ENCODE assay signal across 18 cellular contexts in genomic region chrX:94854251-94854650, GRCh38.
DNase-seq lines count a peak whose midpoint lies in the region; FAIRE-seq and TF ChIP-seq lines count a peak whose summit lies in the region.
"Had no signal": no experiment of that assay in that cellular context is flagged by ENCODE, and none has a peak within 500 bp of the region (broad histone marks: within the 10 kb centered on the region; RNA-seq: fewer than 3 reads in every experiment).

No MANE protein-coding gene starts in this region.

- H3K27me3 ChIP-seq in H1 (replicated peaks in 1 of 4; ENCODE audit: control insufficient read depth in 3 of 4, extremely low read depth in 1 of 4, insufficient read depth in 3 of 4, low read length in 3 of 4), result no peaks in the 10 kb centered on the region
- H3K27me3 ChIP-seq in mesendoderm (ENCODE audit: insufficient read depth, low read length, poor library complexity), result no peaks in the 10 kb centered on the region

- H2BK12ac ChIP-seq in H1 (ENCODE audit: low read depth, low read length), result no peak overlapping the region

- H3K23ac ChIP-seq in H1 (ENCODE audit: insufficient read length) (no peak overlapping the region), mesendoderm (ENCODE audit: low read length) (no peak overlapping the region)

- POLR2A ChIA-PET in H1 (lab: Charles Lee; ENCODE audit: partially characterized antibody), result no interaction called here

- no peaks in the 10 kb centered on the region for H4K20me1 ChIP-seq in H1 (replicated peaks in 1 of 2; ENCODE audit: control insufficient read depth in 1 of 2, insufficient read depth in 2 of 2, low read length in 2 of 2)

- FAIRE-seq in H1 (lab: Jason Lieb, UNC), result peak; percentile 7
- FAIRE-seq: D721Med, GM12878, GM18507 had no signal

- H3K4me1 ChIP-seq in H1 (replicated peaks in 1 of 4; ENCODE audit: control insufficient read depth in 3 of 4, insufficient read depth in 4 of 4, low read length in 3 of 4), result no peaks in the 10 kb centered on the region
- no peaks in the 10 kb centered on the region for H3K4me1 ChIP-seq in mesendoderm (ENCODE audit: control insufficient read depth, low read depth, low read length)

- H3K56ac ChIP-seq in H1 (replicated peaks; ENCODE audit: insufficient read length, low read depth, low read length) (no peak overlapping the region), mesendoderm (ENCODE audit: low read length) (no peak overlapping the region)

- H3K23me2 ChIP-seq in H1 (ENCODE audit: low read depth, low read length), result no peaks in the 10 kb centered on the region

- TF ChIP-seq POLR2A in H1 (IDR thresholded peaks at IDR 0.05; ENCODE audit: control extremely low read depth in 1 of 2, low read depth in 2 of 2, low read length in 2 of 2), result no peak

- H3K4me3 ChIP-seq in H1 (ENCODE audit: extremely low read depth in 1 of 4, insufficient read depth in 2 of 4, low read depth in 3 of 4, low read length in 4 of 4) (no peak overlapping the region), mesendoderm (ENCODE audit: low read length) (no peak overlapping the region)
- H3K4me3 ChIP-seq: GM12878, GM23248 had no signal

- no peaks in the 10 kb centered on the region for H3K4me1 Mint-ChIP-seq in activated naive CD4-positive, alpha-beta T cell treated with anti-CD3 and anti-CD28 coated beads for 36 hours (ENCODE audit: low read depth)
- H3K4me1 Mint-ChIP-seq: CD14-positive monocyte had no signal

- no peak for TF ChIP-seq EP300 in H1 (IDR thresholded peaks at IDR 0.05; ENCODE audit: borderline replicate concordance in 1 of 2, low read depth in 2 of 2, low read length in 2 of 2)

- DNase-seq in NCI-H345 treated with DMSO at 0.1 percent for 48 hours (lab: John Stamatoyannopoulos, UW; ENCODE audit: unreplicated experiment) (peak; percentile 71), NCI-H345 (lab: John Stamatoyannopoulos, UW) (no peak), H1 (ENCODE audit: low read depth in 1 of 2, low spot score in 2 of 2) (no peak), mesendoderm (peak; percentile 54), midbrain (lab: John Stamatoyannopoulos, UW) (no peak), cortex of kidney (lab: John Stamatoyannopoulos, UW) (no peak)
- DNase-seq in activated naive CD4-positive, alpha-beta T cell treated with anti-CD3 and anti-CD28 coated beads for 36 hours, result no peak
- DNase-seq: CD8-positive, alpha-beta T cell; COR-L47; DND-41; GM23248; H7; IMR-90 had no signal

- no peak for TF ChIP-seq RAD21 in H1 (IDR thresholded peaks at IDR 0.05 in 1 of 2, conservative IDR thresholded peaks at IDR 0.05 in 1 of 2; ENCODE audit: low read depth in 2 of 2, low read length in 2 of 2)

- H2BK20ac ChIP-seq in H1 (ENCODE audit: low read length), result no peak overlapping the region

- H3K27ac Mint-ChIP-seq in activated naive CD4-positive, alpha-beta T cell treated with anti-CD3 and anti-CD28 coated beads for 36 hours, result no peak overlapping the region
- H3K27ac Mint-ChIP-seq: CD14-positive monocyte; CD8-positive, alpha-beta T cell had no signal

- H3K27ac ChIP-seq in H1 (ENCODE audit: low read depth, low read length), result no peak overlapping the region
- no peak overlapping the region for H3K27ac ChIP-seq in mesendoderm (ENCODE audit: low read depth, low read length)
- H3K27ac ChIP-seq: 22Rv1, GM23248 had no signal

- H3K36me3 Mint-ChIP-seq in activated naive CD4-positive, alpha-beta T cell treated with anti-CD3 and anti-CD28 coated beads for 36 hours (ENCODE audit: low read depth), result no peaks in the 10 kb centered on the region
- H3K36me3 Mint-ChIP-seq: CD14-positive monocyte; CD8-positive, alpha-beta T cell had no signal

- H4K8ac ChIP-seq in H1 (ENCODE audit: extremely low read depth, insufficient read depth, low read length), result no peak overlapping the region
- H4K8ac ChIP-seq in mesendoderm (ENCODE audit: low read depth, low read length), result no peak overlapping the region

- H3K4me2 ChIP-seq in H1 (ENCODE audit: insufficient read depth in 1 of 2, low read depth in 2 of 2, low read length in 2 of 2) (no peak overlapping the region), mesendoderm (ENCODE audit: low read length) (no peak overlapping the region)

- peaks cover 5% of the 10 kb centered on the region for H3K9me3 Mint-ChIP-seq in activated naive CD4-positive, alpha-beta T cell treated with anti-CD3 and anti-CD28 coated beads for 36 hours
- H3K9me3 Mint-ChIP-seq: CD8-positive, alpha-beta T cell had no signal

- H2BK120ac ChIP-seq in H1 (replicated peaks; ENCODE audit: low read depth, low read length) (no peak overlapping the region), mesendoderm (ENCODE audit: low read depth, low read length) (no peak overlapping the region)

- H2BK15ac ChIP-seq in H1 (ENCODE audit: low read length), result no peak overlapping the region
- no peak overlapping the region for H2BK15ac ChIP-seq in mesendoderm (replicated peaks; ENCODE audit: low read depth)

- H3K79me2 ChIP-seq in H1 (ENCODE audit: control insufficient read depth in 1 of 2, insufficient read depth in 2 of 2, low read length in 2 of 2), result no peaks in the 10 kb centered on the region
- H3K79me2 ChIP-seq in mesendoderm (ENCODE audit: control insufficient read depth, insufficient read depth, low read length), result no peaks in the 10 kb centered on the region

- H3K36me3 ChIP-seq in H1 (ENCODE audit: control insufficient read depth in 2 of 4, insufficient read depth in 4 of 4, low read length in 3 of 4), result no peaks in the 10 kb centered on the region
- no peaks in the 10 kb centered on the region for H3K36me3 ChIP-seq in mesendoderm (ENCODE audit: control insufficient read depth, insufficient read depth, low read length)

- no peak overlapping the region for H4K5ac ChIP-seq in H1 (ENCODE audit: insufficient read length, low read depth, low read length)
- H4K5ac ChIP-seq in mesendoderm (ENCODE audit: low read length), result no peak overlapping the region

- no peak overlapping the region for H3K4ac ChIP-seq in H1 (replicated peaks; ENCODE audit: insufficient read length, low read depth, low read length)
- no peak overlapping the region for H3K4ac ChIP-seq in mesendoderm (ENCODE audit: low read depth, low read length)

- no peak overlapping the region for H2AFZ ChIP-seq in H1 (ENCODE audit: low read length)
- H2AFZ ChIP-seq: GM23248 had no signal

- no peaks in the 10 kb centered on the region for H3K9me3 ChIP-seq in H1 (ENCODE audit: insufficient read depth in 2 of 2, low read depth in 1 of 2, low read length in 1 of 2)

- H3K4me3 Mint-ChIP-seq in activated naive CD4-positive, alpha-beta T cell treated with anti-CD3 and anti-CD28 coated beads for 36 hours, result no peak overlapping the region
- H3K4me3 Mint-ChIP-seq: CD14-positive monocyte; CD8-positive, alpha-beta T cell had no signal

- H2BK5ac ChIP-seq in H1 (ENCODE audit: low read depth, low read length), result no peak overlapping the region
- no peak overlapping the region for H2BK5ac ChIP-seq in mesendoderm (ENCODE audit: low read length)

- H2AK5ac ChIP-seq in H1 (ENCODE audit: low read depth, low read length) (no peak overlapping the region), mesendoderm (ENCODE audit: low read length) (no peak overlapping the region)

- 90% methylated on average over 1 of the region's 1 CpG; no CpG with 5 or more reads in 1 of the 2 experiments for WGBS in H1 (ENCODE audit: extremely low coverage in 1 of 2, insufficient coverage in 1 of 2, insufficient read length in 1 of 2, insufficient replicate concordance in 2 of 2, low coverage in 1 of 2, low lambda C conversion rate in 2 of 2, missing lambda C conversion rate in 1 of 2), 2 experiments
- WGBS in mesendoderm (ENCODE audit: extremely low coverage, insufficient coverage, low lambda C conversion rate), result no CpG with 5 or more reads among the region's 1 CpG

- no peak for TF ChIP-seq CTCF in H1 (IDR thresholded peaks at IDR 0.05; ENCODE audit: control extremely low read depth in 1 of 3, insufficient read depth in 1 of 3, low read depth in 1 of 3, low read length in 3 of 3)

- no peak overlapping the region for H4K91ac ChIP-seq in H1 (replicated peaks; ENCODE audit: insufficient read length, low read length)

- H3K18ac ChIP-seq in H1 (ENCODE audit: extremely low read depth, low read length) (no peak overlapping the region), mesendoderm (ENCODE audit: low read length) (no peak overlapping the region)

- intact Hi-C loops in activated naive CD4-positive, alpha-beta T cell treated with anti-CD3 and anti-CD28 coated beads for 36 hours (cut with micrococcal nuclease), result no loop called here

- H3K14ac ChIP-seq in H1 (ENCODE audit: insufficient read length), result no peak overlapping the region

- no peaks in the 10 kb centered on the region for H3K27me3 Mint-ChIP-seq in activated naive CD4-positive, alpha-beta T cell treated with anti-CD3 and anti-CD28 coated beads for 36 hours (ENCODE audit: low read depth)

- no peak overlapping the region for H3K9ac ChIP-seq in H1 (replicated peaks in 1 of 4; ENCODE audit: extremely low read depth in 1 of 4, low read depth in 3 of 4, low read length in 3 of 4)
- no peak overlapping the region for H3K9ac ChIP-seq in mesendoderm (ENCODE audit: low read length)
- H3K9ac ChIP-seq: GM23248 had no signal

- H3K79me1 ChIP-seq in H1 (ENCODE audit: low read depth, low read length) (no peaks in the 10 kb centered on the region), mesendoderm (ENCODE audit: low read length) (no peaks in the 10 kb centered on the region)

- CTCF ChIA-PET in H1 (lab: Charles Lee; ENCODE audit: partially characterized antibody), result no interaction called here
- CTCF ChIA-PET in activated naive CD4-positive, alpha-beta T cell treated with anti-CD3 and anti-CD28 coated beads for 36 hours (lab: Charles Lee), result no interaction called here

TF ChIP-seq in H1, 55 proteins besides CTCF, POLR2A, EP300 and RAD21 (continues in another document):
- TF ChIP-seq PHF8 (conservative IDR thresholded peaks at IDR 0.05; ENCODE audit: low read depth, low read length) (no peak), ZNF274 (IDR thresholded peaks at IDR 0.05; ENCODE audit: borderline replicate concordance, extremely low read depth, low read length) (no peak), SP1 (IDR thresholded peaks at IDR 0.05; ENCODE audit: low read depth, low read length) (no peak), FOSL1 (IDR thresholded peaks at IDR 0.05; ENCODE audit: insufficient read depth, low read depth, low read length) (no peak), HDAC2 (IDR thresholded peaks at IDR 0.05; ENCODE audit: borderline replicate concordance in 1 of 2, low read depth in 2 of 2, low read length in 2 of 2) (no peak), CEBPB (IDR thresholded peaks at IDR 0.05; ENCODE audit: low read depth, low read length) (no peak), CBX8 (IDR thresholded peaks at IDR 0.05; ENCODE audit: borderline replicate concordance, low read depth, low read length) (no peak), CBX5 (IDR thresholded peaks at IDR 0.05; ENCODE audit: low read depth, low read length) (no peak)
- TF ChIP-seq, protein P1, sequence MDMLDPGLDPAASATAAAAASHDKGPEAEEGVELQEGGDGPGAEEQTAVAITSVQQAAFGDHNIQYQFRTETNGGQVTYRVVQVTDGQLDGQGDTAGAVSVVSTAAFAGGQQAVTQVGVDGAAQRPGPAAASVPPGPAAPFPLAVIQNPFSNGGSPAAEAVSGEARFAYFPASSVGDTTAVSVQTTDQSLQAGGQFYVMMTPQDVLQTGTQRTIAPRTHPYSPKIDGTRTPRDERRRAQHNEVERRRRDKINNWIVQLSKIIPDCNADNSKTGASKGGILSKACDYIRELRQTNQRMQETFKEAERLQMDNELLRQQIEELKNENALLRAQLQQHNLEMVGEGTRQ (IDR thresholded peaks at IDR 0.05; ENCODE audit: low read length), result no peak

Comparison
In these comparisons a context has a peak if more than half of its experiments do, and no peak if none do; other contexts are left out.
1. DNase-seq: peak in NCI-H345 treated with DMSO at 0.1 percent for 48 hours (single experiment) and mesendoderm (single experiment); none in NCI-H345 (single experiment), H1 (0 of 2), midbrain (single experiment), cortex of kidney (single experiment) and activated naive CD4-positive, alpha-beta T cell treated with anti-CD3 and anti-CD28 coated beads for 36 hours (single experiment).